8 cellular contexts compared by ENCODE assay signal in the genomic region with DNA sequence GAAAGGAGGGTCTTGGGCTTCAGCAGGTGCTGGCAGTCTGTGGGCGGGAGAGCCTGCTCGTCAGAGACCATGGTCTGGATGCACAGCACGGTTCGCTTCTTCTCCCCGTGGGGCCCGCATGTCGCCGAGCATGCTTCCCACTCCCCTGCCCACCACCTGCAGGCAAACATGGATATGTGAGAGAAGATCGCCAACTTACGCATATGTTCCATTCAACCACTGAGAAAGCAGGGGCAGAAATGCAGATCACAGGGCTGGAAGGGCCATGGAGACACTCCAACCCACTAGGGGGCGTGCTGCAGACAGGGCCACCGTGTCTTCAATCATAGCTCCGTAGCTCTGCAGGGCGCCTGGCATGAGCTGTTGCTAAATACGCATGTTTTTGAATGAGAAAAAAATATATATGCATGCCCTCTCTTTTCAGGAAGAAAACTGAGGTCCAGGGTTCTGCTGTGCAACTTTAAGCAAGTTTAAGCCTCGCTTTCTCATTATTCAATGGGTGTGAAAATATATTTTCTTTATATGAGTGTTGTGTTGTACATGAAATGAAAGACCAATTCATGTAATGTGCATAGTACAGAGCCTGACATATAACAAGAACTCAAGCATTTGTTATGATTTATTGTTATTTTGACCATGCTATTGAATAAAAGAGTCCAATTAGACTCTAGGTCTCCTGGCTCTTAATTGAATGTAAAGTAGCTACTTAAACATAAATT.
DNase-seq lines count a peak whose midpoint lies in the region; TF ChIP-seq lines count a peak whose summit lies in the region.

No MANE protein-coding gene starts in this region.

- H3K27ac ChIP-seq in HL-60 (replicated peaks) = no peak overlapping the region
- H3K27ac ChIP-seq in VCaP = no peak overlapping the region

- H3K4me3 ChIP-seq in HL-60 (replicated peaks; ENCODE audit: insufficient read depth, low read length) = no peak overlapping the region
- H3K4me3 ChIP-seq in epithelial cell of proximal tubule (ENCODE audit: low read depth, low read length) = no peak overlapping the region

- peaks cover 3% of the 10 kb centered on the region for H3K27me3 ChIP-seq in HL-60 (ENCODE audit: insufficient read depth, poor library complexity, severe bottlenecking)

- peak; percentile 5 for DNase-seq in activated T-cell treated with anti-CD3 and anti-CD28 coated beads for 1 hour (ENCODE audit: low read depth)
- no peak for DNase-seq in activated T-cell treated with anti-CD3 and anti-CD28 coated beads for 4 hours
- DNase-seq in HL-60 (ENCODE audit: low read depth in 1 of 2, low spot score in 1 of 2) = peak in 1 of 2 experiments; percentile 51
- DNase-seq in epithelial cell of proximal tubule (ENCODE audit: low read depth) = no peak
- peak; percentile 1 for DNase-seq in stimulated activated CD4-positive, alpha-beta T cell treated with anti-CD3 and anti-CD28 coated beads, Interleukin-2, amount 100 ng/mL, for 4 hours (ENCODE audit: low read depth)
- no peak for DNase-seq in retina
- no peak for DNase-seq in NCI-H1930 (lab: John Stamatoyannopoulos, UW)

- TF ChIP-seq CTCF in HL-60 (IDR thresholded peaks at IDR 0.05; ENCODE audit: insufficient read depth, low read length) (peak; percentile 68), VCaP (conservative IDR thresholded peaks at IDR 0.05) (peak; percentile 24), epithelial cell of proximal tubule (conservative IDR thresholded peaks at IDR 0.05; ENCODE audit: low read depth, low read length) (peak; percentile 80)

Comparison
In these comparisons a context has a peak if more than half of its experiments do, and no peak if none do; other contexts are left out.
1. DNase-seq: peak in activated T-cell treated with anti-CD3 and anti-CD28 coated beads for 1 hour (single experiment) and stimulated activated CD4-positive, alpha-beta T cell treated with anti-CD3 and anti-CD28 coated beads, Interleukin-2, amount 100 ng/mL, for 4 hours (single experiment); none in activated T-cell treated with anti-CD3 and anti-CD28 coated beads for 4 hours (single experiment), epithelial cell of proximal tubule (single experiment), retina (single experiment) and NCI-H1930 (0 of 2).
2. CTCF ChIP-seq: peak in every context shown above with its lines; median percentile 80 in epithelial cell of proximal tubule; 68 in HL-60; 24 in VCaP.